12 cellular contexts compared by ENCODE assay signal in the genomic region with DNA sequence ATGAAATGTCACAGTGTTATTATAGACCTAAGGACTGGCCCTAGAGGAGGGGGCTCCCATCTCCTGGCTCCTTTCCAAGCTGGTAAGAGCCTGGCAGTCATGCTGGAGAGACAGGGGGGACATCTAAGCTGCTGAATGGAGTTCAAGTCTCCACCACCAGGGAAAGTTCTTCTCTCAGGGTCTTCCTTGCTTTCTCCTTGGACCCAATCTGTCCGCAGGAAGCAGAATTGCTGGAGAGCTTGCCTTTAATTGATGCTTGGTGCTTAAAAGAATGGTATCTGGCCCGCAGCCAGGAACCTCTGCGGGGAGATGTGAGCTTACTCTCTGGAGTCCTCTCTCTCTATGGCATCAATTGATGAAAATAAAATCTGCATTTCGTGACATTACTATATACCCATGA. TPM values are rescaled to one million over a fixed set of nuclear protein-coding genes. Genes with fewer than 3 reads are reported as not detected.
A peak's percentile ranks its signal among the peaks of the same experiment; 100 is the strongest.
DNase-seq lines count a peak whose midpoint lies in the region; ATAC-seq, FAIRE-seq and TF ChIP-seq lines count a peak whose summit lies in the region.
"Had no signal": no experiment of that assay in that cellular context is flagged by ENCODE, and none has a peak within 500 bp of the region (broad histone marks: within the 10 kb centered on the region; RNA-seq: fewer than 3 reads in every experiment).

No MANE protein-coding gene starts in this region.

- no peak for TF ChIP-seq EP300 in gastroesophageal sphincter (IDR thresholded peaks at IDR 0.05)
- no peak for TF ChIP-seq EP300 in stomach (IDR thresholded peaks at IDR 0.05)

- H3K9me3 ChIP-seq in gastroesophageal sphincter (no peaks in the 10 kb centered on the region), stomach (no peaks in the 10 kb centered on the region)

- TF ChIP-seq POLR2A in gastroesophageal sphincter (IDR thresholded peaks at IDR 0.05), result no peak
- TF ChIP-seq POLR2A in stomach (IDR thresholded peaks at IDR 0.05), result no peak

- ATAC-seq in gastroesophageal sphincter (no peak), GM18858 (IDR thresholded peaks at IDR 0.05; ENCODE audit: unreplicated experiment) (no peak)

- intact Hi-C loops in stomach (cut with DNase I; ENCODE audit: low total_unique reads), result no loop called here

- H3K27me3 ChIP-seq in gastroesophageal sphincter (no peaks in the 10 kb centered on the region), stomach (no peaks in the 10 kb centered on the region)

- 11 to 26% methylated on average over 1 to 4 of the region's 4 CpGs for WGBS in gastroesophageal sphincter (ENCODE audit: low coverage in 1 of 2), 2 donors
- WGBS in stomach, 5 donors, result 52 to 74% (median 69%) methylated on average over 4 of the region's 4 CpGs

- H3K4me3 ChIP-seq in gastroesophageal sphincter (no peak overlapping the region), stomach (no peak overlapping the region)
- H3K4me3 ChIP-seq: skin epidermis had no signal

- no peaks in the 10 kb centered on the region for H3K36me3 ChIP-seq in gastroesophageal sphincter
- H3K36me3 ChIP-seq in stomach, result no peaks in the 10 kb centered on the region

- H3K4me1 ChIP-seq in gastroesophageal sphincter (peaks cover 16 to 71% (median 26%) of the 10 kb centered on the region in 3 donors), stomach (peaks cover 9 to 49% (median 35%) of the 10 kb centered on the region in 4 donors)

- H3K27ac ChIP-seq in gastroesophageal sphincter (peak overlapping the region; percentile 72 to 86 (median 82)), stomach (peak overlapping the region in 4 of 5 donors; percentile 68 to 85 (median 72))
- H3K27ac ChIP-seq: epithelial cell of prostate had no signal

- TF ChIP-seq CTCF in gastroesophageal sphincter (IDR thresholded peaks at IDR 0.05) (no peak), stomach (IDR thresholded peaks at IDR 0.05) (no peak), D721Med (IDR thresholded peaks at IDR 0.05; ENCODE audit: insufficient read depth, missing control alignments) (no peak)

- FAIRE-seq in D721Med (lab: Jason Lieb, UNC), result no peak

- peak; percentile 43 for DNase-seq in NCI-H146 (lab: John Stamatoyannopoulos, UW)
- peak; percentile 57 to 61 for DNase-seq in SHP77 (lab: John Stamatoyannopoulos, UW)
- no peak for DNase-seq in stomach
- DNase-seq in NCI-H187 (lab: John Stamatoyannopoulos, UW), result no peak
- no peak for DNase-seq in D721Med (ENCODE audit: insufficient read length, low spot score)
- DNase-seq: activated gamma-delta T cell; kidney glomerular epithelial cell; stimulated activated naive CD4-positive, alpha-beta T cell had no signal

RNA-seq across cellular contexts. Expression of gene IRF2BP2, which starts 25.1 kb away (rescaled TPM):
- 100 to 1,000 TPM in 3 of 4 donors, 10 to 100 TPM in 1; 70.1 to 107 (median 104) TPM for total RNA-seq in gastroesophageal sphincter
- 100 to 1,000 TPM in 2 of 5 donors, 10 to 100 TPM in 3; 58.3 to 218 (median 81.1) TPM for total RNA-seq in stomach
- polyA plus RNA-seq in stomach, result 10 to 100 TPM; 39.6 to 57.0 (median 51.5) TPM

Comparison
In these comparisons a context has a peak if more than half of its experiments do, and no peak if none do; other contexts are left out.
1. DNase-seq: peak in NCI-H146 (single experiment) and SHP77 (2 of 2); none in stomach (single experiment), NCI-H187 (0 of 2) and D721Med (single experiment).